8 cellular contexts compared by ENCODE assay signal in genomic region chr1:44776749-44777068, GRCh38. TPM values are rescaled to one million over a fixed set of nuclear protein-coding genes. Genes with fewer than 3 reads are reported as not detected.
DNase-seq lines count a peak whose midpoint lies in the region; ATAC-seq, FAIRE-seq and TF ChIP-seq lines count a peak whose summit lies in the region.

No MANE protein-coding gene starts in this region.

- peak overlapping the region; percentile 94 for H3K9ac ChIP-seq in rectal smooth muscle tissue (ENCODE audit: low read length)

- H3K9me3 Mint-ChIP-seq in T-cell: no peaks in the 10 kb centered on the region

- H3K27me3 ChIP-seq in rectal smooth muscle tissue (ENCODE audit: control insufficient read depth, insufficient read depth, low read length): no peaks in the 10 kb centered on the region

- CTCF ChIA-PET in T-cell (lab: Charles Lee): interaction anchor here (0.8 to 2.5 kb wide), 5 partner anchors 10 to 563 kb away, joined by 3 to 37 read pairs (median 3); partner anchors contain the start of genes MUTYH (in 1 of the 2), RNU5D-1 (in 1 of the 2) and TOE1 (in 1 of the 2)

- no peak for DNase-seq in GM12864 (ENCODE audit: low read depth)
- DNase-seq in T-cell: no peak
- DNase-seq in fibroblast of mammary gland (ENCODE audit: low read depth): no peak
- no peak for DNase-seq in GM12892 (ENCODE audit: insufficient read length)

- H3K36me3 Mint-ChIP-seq in T-cell: peaks cover 35% of the 10 kb centered on the region

- H3K4me3 ChIP-seq in GM12864 (ENCODE audit: low read depth, low read length) (peak overlapping the region; percentile 77), fibroblast of mammary gland (ENCODE audit: control insufficient read depth, low read depth, low read length) (peak overlapping the region; percentile 83), rectal smooth muscle tissue (ENCODE audit: low read length) (peak overlapping the region; percentile 81)

- H3K36me3 ChIP-seq in rectal smooth muscle tissue (ENCODE audit: control insufficient read depth, insufficient read depth, low read length): peaks cover 10% of the 10 kb centered on the region

- H3K27ac ChIP-seq in rectal smooth muscle tissue (ENCODE audit: low read depth, low read length): peak overlapping the region; percentile 100

- H3K27me3 Mint-ChIP-seq in T-cell: no peaks in the 10 kb centered on the region

- POLR2A ChIA-PET in T-cell (lab: Charles Lee): interaction anchor here in 1 of 2 donors (0.6 to 0.7 kb wide), 2 partner anchors 23 to 531 kb away, joined by 3 read pairs; no protein-coding TSS in a partner anchor

- peaks cover 33 to 39% (median 37%) of the 10 kb centered on the region in 3 donors for H3K4me1 Mint-ChIP-seq in T-cell

- H3K4me3 Mint-ChIP-seq in T-cell: peak overlapping the region; percentile 92 to 94 (median 93)

- FAIRE-seq in GM12892 (lab: Jason Lieb, UNC): no peak

- ATAC-seq in T-cell (replicated peaks in 1 of 4) (no peak), GM21526 (IDR thresholded peaks at IDR 0.05; ENCODE audit: low FRiP score, unreplicated experiment) (no peak), GM19455 (IDR thresholded peaks at IDR 0.05; ENCODE audit: unreplicated experiment) (no peak), GM19328 (IDR thresholded peaks at IDR 0.05; ENCODE audit: unreplicated experiment) (no peak)

- H3K4me1 ChIP-seq in rectal smooth muscle tissue (ENCODE audit: control insufficient read depth, insufficient read depth, low read length): peaks cover 2% of the 10 kb centered on the region

- no peak for TF ChIP-seq POLR2A in GM12892 (IDR thresholded peaks at IDR 0.05; ENCODE audit: low read depth, low read length)

- peak overlapping the region; percentile 93 to 94 for H3K27ac Mint-ChIP-seq in T-cell

- TF ChIP-seq CTCF in GM12864 (IDR thresholded peaks at IDR 0.05; ENCODE audit: low read depth, low read length, missing control alignments) (no peak), fibroblast of mammary gland (conservative IDR thresholded peaks at IDR 0.05; ENCODE audit: control insufficient read depth, insufficient read depth, low read depth, low read length) (no peak)

RNA-seq across cellular contexts. Expression of gene RPS8, which starts 1.4 kb away (rescaled TPM):
- total RNA-seq in T-cell: 1,000 to 10,000 TPM; 2,713 to 2,895 (median 2,873) TPM
- polyA plus RNA-seq in GM12892 (2012; ENCODE audit: missing spikeins): 7,749 TPM

RNA-seq across cellular contexts. Expression of gene BEST4, which starts 11.3 kb away (rescaled TPM):
- 1 to 10 TPM in 4 of 5 donors, under 1 TPM in 1; 0.75 to 2.4 (median 1.6) TPM for total RNA-seq in T-cell
- 0.72 TPM for polyA plus RNA-seq in GM12892 (2012; ENCODE audit: missing spikeins)

RNA-seq across cellular contexts. Expression of gene PLK3, which starts 23.5 kb away (rescaled TPM):
- total RNA-seq in T-cell: 100 to 1,000 TPM; 124 to 453 (median 136) TPM
- polyA plus RNA-seq in GM12892 (2012; ENCODE audit: missing spikeins): 14.4 TPM

RNA-seq across cellular contexts. Expression of gene DYNLT4, which starts 30.4 kb away (rescaled TPM):
- total RNA-seq in T-cell: 1 to 10 TPM in 2 of 5 donors, under 1 TPM in 2, not detected in 1; 0.36 to 4.3 (median 2.3) TPM
- not detected for polyA plus RNA-seq in GM12892 (2012; ENCODE audit: missing spikeins)

RNA-seq across cellular contexts. Expression of gene BTBD19, which starts 31.6 kb away (rescaled TPM):
- 10 to 100 TPM; 10.1 to 56.7 (median 11.5) TPM for total RNA-seq in T-cell
- 1.4 TPM for polyA plus RNA-seq in GM12892 (2012; ENCODE audit: missing spikeins)
